ENCODE assay signal across 1 cellular context in the genomic region with DNA sequence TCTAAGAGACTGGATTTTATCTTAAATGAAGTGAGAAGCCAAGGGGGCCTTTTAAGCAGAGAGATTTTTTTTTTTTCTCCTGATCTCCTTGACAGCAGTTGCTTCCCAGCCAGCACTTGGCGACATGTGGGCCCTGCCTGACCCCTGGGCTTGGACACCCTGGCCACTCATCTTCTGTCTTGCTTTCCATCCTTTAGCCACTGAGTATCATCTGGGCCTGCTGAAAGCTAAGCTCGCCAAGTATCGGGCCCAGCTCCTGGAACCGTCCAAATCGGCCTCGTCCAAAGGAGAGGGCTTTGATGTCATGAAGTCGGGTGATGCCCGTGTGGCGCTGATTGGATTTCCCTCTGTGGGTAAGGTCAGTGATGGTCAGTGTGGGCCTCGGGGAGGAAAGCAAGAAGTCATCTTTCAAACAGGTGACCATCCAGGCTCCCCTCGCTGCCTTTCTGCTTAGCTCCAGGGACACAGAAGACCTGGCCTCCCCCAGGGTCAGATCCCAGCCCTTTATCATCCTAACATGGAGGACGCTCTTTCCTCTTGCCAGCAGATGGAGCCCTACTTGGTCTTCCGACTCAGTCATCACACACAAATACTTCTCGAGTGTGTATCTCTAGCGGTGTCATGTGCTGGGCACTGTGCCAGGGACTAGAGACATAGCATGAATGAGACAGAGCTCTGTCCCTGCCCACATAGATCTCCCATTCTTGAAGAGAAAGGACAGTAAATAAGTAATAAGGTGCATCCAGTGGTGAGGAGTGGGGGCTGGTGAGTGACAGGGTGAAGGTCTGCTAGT.
TF ChIP-seq lines count a peak whose summit lies in the region.

No MANE protein-coding gene starts in this region.

TF ChIP-seq in A549, 52 proteins besides CTCF, POLR2A, EP300 and RAD21:
- TF ChIP-seq, protein P1, sequence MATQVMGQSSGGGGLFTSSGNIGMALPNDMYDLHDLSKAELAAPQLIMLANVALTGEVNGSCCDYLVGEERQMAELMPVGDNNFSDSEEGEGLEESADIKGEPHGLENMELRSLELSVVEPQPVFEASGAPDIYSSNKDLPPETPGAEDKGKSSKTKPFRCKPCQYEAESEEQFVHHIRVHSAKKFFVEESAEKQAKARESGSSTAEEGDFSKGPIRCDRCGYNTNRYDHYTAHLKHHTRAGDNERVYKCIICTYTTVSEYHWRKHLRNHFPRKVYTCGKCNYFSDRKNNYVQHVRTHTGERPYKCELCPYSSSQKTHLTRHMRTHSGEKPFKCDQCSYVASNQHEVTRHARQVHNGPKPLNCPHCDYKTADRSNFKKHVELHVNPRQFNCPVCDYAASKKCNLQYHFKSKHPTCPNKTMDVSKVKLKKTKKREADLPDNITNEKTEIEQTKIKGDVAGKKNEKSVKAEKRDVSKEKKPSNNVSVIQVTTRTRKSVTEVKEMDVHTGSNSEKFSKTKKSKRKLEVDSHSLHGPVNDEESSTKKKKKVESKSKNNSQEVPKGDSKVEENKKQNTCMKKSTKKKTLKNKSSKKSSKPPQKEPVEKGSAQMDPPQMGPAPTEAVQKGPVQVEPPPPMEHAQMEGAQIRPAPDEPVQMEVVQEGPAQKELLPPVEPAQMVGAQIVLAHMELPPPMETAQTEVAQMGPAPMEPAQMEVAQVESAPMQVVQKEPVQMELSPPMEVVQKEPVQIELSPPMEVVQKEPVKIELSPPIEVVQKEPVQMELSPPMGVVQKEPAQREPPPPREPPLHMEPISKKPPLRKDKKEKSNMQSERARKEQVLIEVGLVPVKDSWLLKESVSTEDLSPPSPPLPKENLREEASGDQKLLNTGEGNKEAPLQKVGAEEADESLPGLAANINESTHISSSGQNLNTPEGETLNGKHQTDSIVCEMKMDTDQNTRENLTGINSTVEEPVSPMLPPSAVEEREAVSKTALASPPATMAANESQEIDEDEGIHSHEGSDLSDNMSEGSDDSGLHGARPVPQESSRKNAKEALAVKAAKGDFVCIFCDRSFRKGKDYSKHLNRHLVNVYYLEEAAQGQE (IDR thresholded peaks at IDR 0.05), result no peak
- TF ChIP-seq, protein P2, sequence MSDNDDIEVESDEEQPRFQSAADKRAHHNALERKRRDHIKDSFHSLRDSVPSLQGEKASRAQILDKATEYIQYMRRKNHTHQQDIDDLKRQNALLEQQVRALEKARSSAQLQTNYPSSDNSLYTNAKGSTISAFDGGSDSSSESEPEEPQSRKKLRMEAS (IDR thresholded peaks at IDR 0.05), result no peak
- TF ChIP-seq HOXB13 (CRISPR knock-in tag; IDR thresholded peaks at IDR 0.05; ENCODE audit: low read depth) (no peak), SREBF2 (IDR thresholded peaks at IDR 0.05) (no peak), KDM1A (IDR thresholded peaks at IDR 0.05; ENCODE audit: low read depth) (no peak)
